14 cellular contexts compared by ENCODE assay signal in genomic region chr19:13977803-13978202, GRCh38. TPM values are rescaled to one million over a fixed set of nuclear protein-coding genes. Genes with fewer than 3 reads are reported as not detected.
DNase-seq lines count a peak whose midpoint lies in the region; ATAC-seq and TF ChIP-seq lines count a peak whose summit lies in the region.
"Had no signal": no experiment of that assay in that cellular context is flagged by ENCODE, and none has a peak within 500 bp of the region (broad histone marks: within the 10 kb centered on the region; RNA-seq: fewer than 3 reads in every experiment).

No MANE protein-coding gene starts in this region.

- no peaks in the 10 kb centered on the region for H3K9me3 ChIP-seq in naive thymus-derived CD4-positive, alpha-beta T cell (ENCODE audit: control insufficient read depth in 2 of 3, low read length in 3 of 3)

- peaks cover 2% of the 10 kb centered on the region for H3K27me3 Mint-ChIP-seq in IgD-negative memory B cell
- H3K27me3 Mint-ChIP-seq in dendritic cell treated with granulocyte-macrophage colony-stimulating factor and Interleukin-4, amounts not matched to agents 40 ng/mL and 50 ng/mL, for 4 days = no peaks in the 10 kb centered on the region
- no peaks in the 10 kb centered on the region for H3K27me3 Mint-ChIP-seq in naive thymus-derived CD4-positive, alpha-beta T cell

- no peaks in the 10 kb centered on the region for H3K27me3 ChIP-seq in naive thymus-derived CD4-positive, alpha-beta T cell (ENCODE audit: control insufficient read depth in 2 of 2, insufficient read depth in 2 of 2, low read length in 2 of 2)

- no peak for DNase-seq in naive thymus-derived CD4-positive, alpha-beta T cell
- DNase-seq in omental fat pad (ENCODE audit: low spot score) (no peak), globus pallidus (ENCODE audit: low spot score) (no peak)
- DNase-seq: activated naive CD4-positive, alpha-beta T cell treated with anti-CD3 and anti-CD28 coated beads for 36 hours; NCI-H226; stimulated activated CD4-positive, alpha-beta T cell treated with anti-CD3 and anti-CD28 coated beads, Interleukin-4, amount 100 ng/mL, for 4 hours had no signal

- peaks cover 13 to 33% (median 20%) of the 10 kb centered on the region in 3 donors for H3K4me1 Mint-ChIP-seq in IgD-negative memory B cell
- peaks cover 45% of the 10 kb centered on the region for H3K4me1 Mint-ChIP-seq in dendritic cell treated with granulocyte-macrophage colony-stimulating factor and Interleukin-4, amounts not matched to agents 40 ng/mL and 50 ng/mL, for 4 days (ENCODE audit: low read depth)
- peaks cover 14 to 49% (median 22%) of the 10 kb centered on the region in 7 donors for H3K4me1 Mint-ChIP-seq in naive thymus-derived CD4-positive, alpha-beta T cell

- no peak for ATAC-seq in naive thymus-derived CD4-positive, alpha-beta T cell
- no peak for ATAC-seq in omental fat pad (ENCODE audit: low FRiP score)
- no peak for ATAC-seq in GM21576 (IDR thresholded peaks at IDR 0.05; ENCODE audit: unreplicated experiment)
- ATAC-seq in HG02642 (IDR thresholded peaks at IDR 0.05; ENCODE audit: poor library complexity, unreplicated experiment) = no peak

- H3K4me3 Mint-ChIP-seq in IgD-negative memory B cell = peak overlapping the region in 1 of 4 donors; percentile 35
- peak overlapping the region; percentile 71 for H3K4me3 Mint-ChIP-seq in dendritic cell treated with granulocyte-macrophage colony-stimulating factor and Interleukin-4, amounts not matched to agents 40 ng/mL and 50 ng/mL, for 4 days
- peak overlapping the region in 5 of 10 donors; percentile 13 to 70 (median 35) for H3K4me3 Mint-ChIP-seq in naive thymus-derived CD4-positive, alpha-beta T cell
- H3K4me3 Mint-ChIP-seq: activated naive CD4-positive, alpha-beta T cell treated with anti-CD3 and anti-CD28 coated beads for 36 hours had no signal

- no peak overlapping the region for H3K4me3 ChIP-seq in naive thymus-derived CD4-positive, alpha-beta T cell (ENCODE audit: low read length)

- peaks cover 3% of the 10 kb centered on the region for H3K36me3 Mint-ChIP-seq in IgD-negative memory B cell
- H3K36me3 Mint-ChIP-seq in dendritic cell treated with granulocyte-macrophage colony-stimulating factor and Interleukin-4, amounts not matched to agents 40 ng/mL and 50 ng/mL, for 4 days (ENCODE audit: low read depth) = peaks cover 83% of the 10 kb centered on the region
- peaks cover 0 to 13% (median 7%) of the 10 kb centered on the region in 5 donors for H3K36me3 Mint-ChIP-seq in naive thymus-derived CD4-positive, alpha-beta T cell

- H3K36me3 ChIP-seq in naive thymus-derived CD4-positive, alpha-beta T cell (ENCODE audit: control insufficient read depth in 2 of 3, insufficient read depth in 3 of 3, low read length in 3 of 3) = peaks cover 0 to 7% (median 0%) of the 10 kb centered on the region in 3 experiments

- H3K27ac ChIP-seq in naive thymus-derived CD4-positive, alpha-beta T cell (ENCODE audit: low read depth, low read length) = peak overlapping the region; percentile 62
- peak overlapping the region; percentile 17 for H3K27ac ChIP-seq in temporal lobe (ENCODE audit: low read depth, low read length)

- CTCF ChIA-PET in naive thymus-derived CD4-positive, alpha-beta T cell (lab: Charles Lee) = interaction anchor here (1.1 kb wide), 1 partner anchor 17 kb away, joined by 4 read pairs; no protein-coding TSS in a partner anchor

- H3K9me3 Mint-ChIP-seq in IgD-negative memory B cell = no peaks in the 10 kb centered on the region
- no peaks in the 10 kb centered on the region for H3K9me3 Mint-ChIP-seq in dendritic cell treated with granulocyte-macrophage colony-stimulating factor and Interleukin-4, amounts not matched to agents 40 ng/mL and 50 ng/mL, for 4 days
- H3K9me3 Mint-ChIP-seq in naive thymus-derived CD4-positive, alpha-beta T cell = no peaks in the 10 kb centered on the region
- H3K9me3 Mint-ChIP-seq: activated naive CD4-positive, alpha-beta T cell treated with anti-CD3 and anti-CD28 coated beads for 36 hours had no signal

- H3K27ac Mint-ChIP-seq in IgD-negative memory B cell = peak overlapping the region in 2 of 3 donors; percentile 31 to 77
- peak overlapping the region; percentile 86 for H3K27ac Mint-ChIP-seq in dendritic cell treated with granulocyte-macrophage colony-stimulating factor and Interleukin-4, amounts not matched to agents 40 ng/mL and 50 ng/mL, for 4 days
- H3K27ac Mint-ChIP-seq in naive thymus-derived CD4-positive, alpha-beta T cell = peak overlapping the region in 4 of 9 donors; percentile 34 to 62 (median 46)
- H3K27ac Mint-ChIP-seq: activated naive CD4-positive, alpha-beta T cell treated with anti-CD3 and anti-CD28 coated beads for 36 hours had no signal

- H3K4me1 ChIP-seq in naive thymus-derived CD4-positive, alpha-beta T cell (ENCODE audit: control insufficient read depth in 2 of 2, insufficient read depth in 2 of 2, low read length in 2 of 2) = peaks cover 0 to 24% of the 10 kb centered on the region in 2 donors

- intact Hi-C loops in dendritic cell treated with granulocyte-macrophage colony-stimulating factor and Interleukin-4, amounts not matched to agents 40 ng/mL and 50 ng/mL, for 4 days (cut with micrococcal nuclease) = loop anchor here (2.0 kb wide), 1 partner anchor 27 kb away; no protein-coding TSS in a partner anchor
- intact Hi-C loops in naive thymus-derived CD4-positive, alpha-beta T cell (cut with micrococcal nuclease) = no loop called here

- no peak for TF ChIP-seq CTCF in omental fat pad (IDR thresholded peaks at IDR 0.05)

- POLR2A ChIA-PET in naive thymus-derived CD4-positive, alpha-beta T cell (lab: Charles Lee) = interaction anchor here (1.4 to 2.6 kb wide), 3 partner anchors 10 to 54 kb away, joined by 5 to 14 read pairs (median 12); partner anchors contain the start of gene IL27RA

RNA-seq across cellular contexts. Expression of gene DCAF15, which starts 25.5 kb away (rescaled TPM):
- polyA plus RNA-seq in IgD-negative memory B cell = 5.7 TPM
- 10 to 100 TPM; 68.5 to 92.0 (median 87.2) TPM for total RNA-seq in naive thymus-derived CD4-positive, alpha-beta T cell
- polyA plus RNA-seq in naive thymus-derived CD4-positive, alpha-beta T cell = 1 to 10 TPM; 3.7 to 8.8 TPM
- 12.5 TPM for total RNA-seq in temporal lobe
- 10 to 100 TPM in 3 of 4 donors, 1 to 10 TPM in 1; 8.9 to 22.9 (median 11.9) TPM for total RNA-seq in omental fat pad

RNA-seq across cellular contexts. Expression of gene RFX1, which starts 28.3 kb away (rescaled TPM):
- polyA plus RNA-seq in IgD-negative memory B cell = 3.7 TPM
- 10 to 100 TPM; 15.7 to 23.5 (median 20.5) TPM for total RNA-seq in naive thymus-derived CD4-positive, alpha-beta T cell
- 1 to 10 TPM; 1.0 TPM for polyA plus RNA-seq in naive thymus-derived CD4-positive, alpha-beta T cell
- 2.7 TPM for total RNA-seq in temporal lobe
- 1 to 10 TPM; 2.8 to 7.6 (median 3.2) TPM for total RNA-seq in omental fat pad

RNA-seq across cellular contexts. Expression of gene PODNL1, which starts 39.6 kb away (rescaled TPM):
- polyA plus RNA-seq in IgD-negative memory B cell = not detected
- under 1 TPM in 1 of 5 experiments, not detected in 4; 0.59 TPM for total RNA-seq in naive thymus-derived CD4-positive, alpha-beta T cell
- polyA plus RNA-seq in naive thymus-derived CD4-positive, alpha-beta T cell = under 1 TPM in 1 of 2 donors, not detected in 1; 0.33 TPM
- total RNA-seq in temporal lobe (not detected), omental fat pad (not detected)

RNA-seq across cellular contexts. Expression of gene RLN3, which starts 50.1 kb away (rescaled TPM):
- 0.65 TPM for polyA plus RNA-seq in IgD-negative memory B cell
- total RNA-seq in naive thymus-derived CD4-positive, alpha-beta T cell = not detected
- polyA plus RNA-seq in naive thymus-derived CD4-positive, alpha-beta T cell = not detected
- total RNA-seq in temporal lobe (not detected), omental fat pad (not detected)
- total RNA-seq: activated naive CD4-positive, alpha-beta T cell treated with anti-CD3 and anti-CD28 coated beads for 36 hours; fibroblast of lung; osteoblast had no signal
- polyA plus RNA-seq: fibroblast of lung, keratinocyte had no signal

RNA-seq across cellular contexts. Expression of gene IL27RA, which starts 53.8 kb away (rescaled TPM):
- polyA plus RNA-seq in IgD-negative memory B cell = 58.3 TPM
- total RNA-seq in naive thymus-derived CD4-positive, alpha-beta T cell = 100 to 1,000 TPM in 1 of 5 experiments, 10 to 100 TPM in 4; 32.1 to 118 (median 83.2) TPM
- polyA plus RNA-seq in naive thymus-derived CD4-positive, alpha-beta T cell = 100 to 1,000 TPM in 1 of 2 donors, 10 to 100 TPM in 1; 76.4 to 120 TPM
- 5.9 TPM for total RNA-seq in temporal lobe
- total RNA-seq in omental fat pad = 10 to 100 TPM in 1 of 4 donors, 1 to 10 TPM in 3; 4.5 to 12.8 (median 6.3) TPM
